ENCODE assay signal across 40 cellular contexts in the genomic region with DNA sequence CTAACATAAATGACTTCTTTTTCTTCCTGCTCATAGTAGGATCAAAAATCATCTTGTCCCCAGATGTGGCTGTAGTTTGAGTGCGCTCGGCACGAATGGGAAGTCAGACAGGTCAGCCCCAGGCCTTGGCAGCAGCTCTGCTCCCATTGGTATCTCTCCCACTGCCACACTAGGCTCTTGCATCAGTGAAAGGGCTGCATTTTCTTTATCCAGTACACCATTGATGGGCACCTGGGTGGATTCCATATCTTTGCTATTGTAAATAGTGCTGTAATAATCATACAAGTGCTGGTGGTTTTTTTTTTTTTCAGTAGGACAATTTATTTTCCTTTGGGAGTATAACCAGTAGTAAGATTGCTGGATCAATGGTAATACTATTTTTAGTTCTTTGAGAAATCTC.
"Had no signal": no experiment of that assay in that cellular context is flagged by ENCODE, and none has a peak within 500 bp of the region (broad histone marks: within the 10 kb centered on the region; RNA-seq: fewer than 3 reads in every experiment).

No MANE protein-coding gene starts in this region.

- ATAC-seq: activated naive CD4-positive, alpha-beta T cell treated with anti-CD3 and anti-CD28 coated beads, Interleukin-2, amount 50 U/mL, for 72 hours; activated naive CD8-positive, alpha-beta T cell treated with anti-CD3 and anti-CD28 coated beads, Interleukin-2, amount 50 U/mL, for 24 hours; activated T-cell treated with anti-CD3 and anti-CD28 coated beads, Interleukin-2, amount 50 U/mL, for 4 hours; activated T-cell treated with anti-CD3 and anti-CD28 coated beads, Interleukin-2, amount 50 U/mL, for 72 hours; activated T-helper 17 cell treated with anti-CD3 and anti-CD28 coated beads, Interleukin-2, amount 50 U/mL, for 72 hours had no signal

- FAIRE-seq: astrocyte, bronchial epithelial cell had no signal

- H3K4me3 ChIP-seq: adrenal gland, ascending aorta, breast epithelium, cardiac muscle cell had no signal

- H3K4me1 Mint-ChIP-seq: activated naive CD4-positive, alpha-beta T cell treated with anti-CD3 and anti-CD28 coated beads, Interleukin-2, amount 10 ng/mL, durations not matched to agents 7 days and 5 days; activated naive CD4-positive, alpha-beta T cell treated with anti-CD3 and anti-CD28 coated beads, Interleukin-2, amount 50 U/mL, for 24 hours; activated naive CD8-positive, alpha-beta T cell treated with anti-CD3 and anti-CD28 coated beads for 36 hours; activated naive CD8-positive, alpha-beta T cell treated with anti-CD3 and anti-CD28 coated beads, Interleukin-2, amount 10 ng/mL, durations not matched to agents 7 days and 5 days; activated naive CD8-positive, alpha-beta T cell treated with anti-CD3 and anti-CD28 coated beads, Interleukin-2, amount 50 U/mL, for 24 hours; activated T-helper 17 cell treated with anti-CD3 and anti-CD28 coated beads, Interleukin-2, amount 50 U/mL, for 72 hours; brain; central memory CD8-positive, alpha-beta T cell had no signal

- H3K9me3 Mint-ChIP-seq: activated T-cell treated with anti-CD3 and anti-CD28 coated beads, Interleukin-2, amount 50 U/mL, for 24 hours; activated T-cell treated with anti-CD3 and anti-CD28 coated beads, Interleukin-2, amount 50 U/mL, for 4 hours; activated T-helper 1 cell treated with anti-CD3 and anti-CD28 coated beads, Interleukin-12 subunit alpha, Interleukin-12 subunit beta, Interleukin-2, Interleukin-4 antibody, amounts not matched to agents 30 ng/mL and 10 ng/mL and 1 ng/mL, durations not matched to agents 14 hours and 24 hours and 36 hours; brain had no signal

- H3K36me3 Mint-ChIP-seq: activated naive CD4-positive, alpha-beta T cell treated with anti-CD3 and anti-CD28 coated beads, Interleukin-2, amount 10 ng/mL, durations not matched to agents 7 days and 5 days; activated naive CD4-positive, alpha-beta T cell treated with anti-CD3 and anti-CD28 coated beads, Interleukin-2, amount 50 U/mL, for 24 hours; activated naive CD4-positive, alpha-beta T cell treated with anti-CD3 and anti-CD28 coated beads, Interleukin-2, amount 50 U/mL, for 72 hours; activated naive CD8-positive, alpha-beta T cell; activated naive CD8-positive, alpha-beta T cell treated with anti-CD3 and anti-CD28 coated beads for 36 hours; activated naive CD8-positive, alpha-beta T cell treated with anti-CD3 and anti-CD28 coated beads, Interleukin-2, amount 10 ng/mL, durations not matched to agents 7 days and 5 days; brain had no signal

- H3K9me3 ChIP-seq: adrenal gland, ascending aorta, breast epithelium had no signal

- H3K27me3 Mint-ChIP-seq: activated naive CD4-positive, alpha-beta T cell treated with anti-CD3 and anti-CD28 coated beads, Interleukin-2, amount 10 ng/mL, durations not matched to agents 7 days and 5 days; activated naive CD4-positive, alpha-beta T cell treated with anti-CD3 and anti-CD28 coated beads, Interleukin-2, amount 50 U/mL, for 24 hours; activated naive CD8-positive, alpha-beta T cell; activated naive CD8-positive, alpha-beta T cell treated with anti-CD3 and anti-CD28 coated beads for 36 hours; activated naive CD8-positive, alpha-beta T cell treated with anti-CD3 and anti-CD28 coated beads, Interleukin-2, amount 10 ng/mL, durations not matched to agents 7 days and 5 days; activated naive CD8-positive, alpha-beta T cell treated with anti-CD3 and anti-CD28 coated beads, Interleukin-2, amount 50 U/mL, for 24 hours; activated T-cell treated with anti-CD3 and anti-CD28 coated beads, Interleukin-2, amount 50 U/mL, for 24 hours; activated T-helper 17 cell treated with anti-CD3 and anti-CD28 coated beads, Interleukin-2, amount 50 U/mL, for 72 hours; brain; central memory CD8-positive, alpha-beta T cell had no signal

- H3K27ac ChIP-seq: adrenal gland, ascending aorta, brain microvascular endothelial cell, breast epithelium, cardiac muscle cell had no signal

- DNase-seq: activated CD8-positive, alpha-beta memory T cell treated with anti-CD3 and anti-CD28 coated beads, Interleukin-2, amount 50 U/mL, for 48 hours; activated effector memory CD4-positive, alpha-beta T cell treated with anti-CD3 and anti-CD28 coated beads, Interleukin-2, amount 50 U/mL, for 16 hours; activated effector memory CD4-positive, alpha-beta T cell treated with Interleukin-2 at 50 U/mL for 16 hours; activated gamma-delta T cell; activated gamma-delta T cell treated with Interleukin-2 at 50 U/mL for 16 hours; activated naive CD4-positive, alpha-beta T cell; activated naive CD4-positive, alpha-beta T cell treated with anti-CD3 and anti-CD28 coated beads for 36 hours; activated naive CD4-positive, alpha-beta T cell treated with anti-CD3 and anti-CD28 coated beads, Interleukin-2, amount 10 ng/mL, durations not matched to agents 7 days and 5 days; activated naive CD4-positive, alpha-beta T cell treated with anti-CD3 and anti-CD28 coated beads, Interleukin-2, amount 50 U/mL, for 16 hours; activated naive CD4-positive, alpha-beta T cell treated with Interleukin-2 at 50 U/mL for 16 hours; activated naive CD8-positive, alpha-beta T cell treated with anti-CD3 and anti-CD28 coated beads for 36 hours; activated naive CD8-positive, alpha-beta T cell treated with anti-CD3 and anti-CD28 coated beads, Interleukin-2, amount 10 ng/mL, durations not matched to agents 7 days and 5 days; activated naive CD8-positive, alpha-beta T cell treated with anti-CD3 and anti-CD28 coated beads, Interleukin-2, amount 50 U/mL, for 24 hours; activated T-cell treated with anti-CD3 and anti-CD28 coated beads for 4 hours; activated T-cell treated with anti-CD3 and anti-CD28 coated beads, Interleukin-2, amount 50 U/mL, for 1 hour; activated T-cell treated with anti-CD3 and anti-CD28 coated beads, Interleukin-2, amount 50 U/mL, for 24 hours; activated T-cell treated with anti-CD3 and anti-CD28 coated beads, Interleukin-2, amount 50 U/mL, for 4 hours; activated T-cell treated with anti-CD3 and anti-CD28 coated beads, Interleukin-2, amount 50 U/mL, for 48 hours; activated T-cell treated with anti-CD3 and anti-CD28 coated beads, Interleukin-2, amount 50 U/mL, for 72 hours; adrenal gland; amniotic stem cell; amygdala; anterior cingulate cortex; brain microvascular endothelial cell; caudate nucleus; central memory CD4-positive, alpha-beta T cell; cerebellar nuclear complex had no signal

- H3K4me3 Mint-ChIP-seq: activated naive CD4-positive, alpha-beta T cell treated with anti-CD3 and anti-CD28 coated beads for 36 hours; activated naive CD4-positive, alpha-beta T cell treated with anti-CD3 and anti-CD28 coated beads, Interleukin-2, amount 10 ng/mL, durations not matched to agents 7 days and 5 days; activated naive CD4-positive, alpha-beta T cell treated with anti-CD3 and anti-CD28 coated beads, Interleukin-2, amount 50 U/mL, for 24 hours; activated naive CD8-positive, alpha-beta T cell; activated naive CD8-positive, alpha-beta T cell treated with anti-CD3 and anti-CD28 coated beads for 36 hours; activated naive CD8-positive, alpha-beta T cell treated with anti-CD3 and anti-CD28 coated beads, Interleukin-2, amount 10 ng/mL, durations not matched to agents 7 days and 5 days; activated naive CD8-positive, alpha-beta T cell treated with anti-CD3 and anti-CD28 coated beads, Interleukin-2, amount 50 U/mL, for 24 hours; activated T-cell treated with anti-CD3 and anti-CD28 coated beads, Interleukin-2, amount 50 U/mL, for 24 hours; activated T-cell treated with anti-CD3 and anti-CD28 coated beads, Interleukin-2, amount 50 U/mL, for 4 hours; activated T-cell treated with anti-CD3 and anti-CD28 coated beads, Interleukin-2, amount 50 U/mL, for 72 hours; activated T-helper 1 cell treated with anti-CD3 and anti-CD28 coated beads, Interleukin-12 subunit alpha, Interleukin-12 subunit beta, Interleukin-2, Interleukin-4 antibody, amounts not matched to agents 30 ng/mL and 10 ng/mL and 1 ng/mL, durations not matched to agents 14 hours and 24 hours and 36 hours; activated T-helper 17 cell treated with anti-CD3 and anti-CD28 coated beads, Interleukin-2, amount 50 U/mL, for 72 hours; brain; central memory CD8-positive, alpha-beta T cell had no signal

- H3K27ac Mint-ChIP-seq: activated naive CD4-positive, alpha-beta T cell treated with anti-CD3 and anti-CD28 coated beads for 36 hours; activated naive CD4-positive, alpha-beta T cell treated with anti-CD3 and anti-CD28 coated beads, Interleukin-2, amount 10 ng/mL, durations not matched to agents 7 days and 5 days; activated naive CD4-positive, alpha-beta T cell treated with anti-CD3 and anti-CD28 coated beads, Interleukin-2, amount 50 U/mL, for 24 hours; activated naive CD4-positive, alpha-beta T cell treated with anti-CD3 and anti-CD28 coated beads, Interleukin-2, amount 50 U/mL, for 72 hours; activated naive CD8-positive, alpha-beta T cell; activated naive CD8-positive, alpha-beta T cell treated with anti-CD3 and anti-CD28 coated beads for 36 hours; activated naive CD8-positive, alpha-beta T cell treated with anti-CD3 and anti-CD28 coated beads, Interleukin-2, amount 10 ng/mL, durations not matched to agents 7 days and 5 days; activated naive CD8-positive, alpha-beta T cell treated with anti-CD3 and anti-CD28 coated beads, Interleukin-2, amount 50 U/mL, for 24 hours; activated T-cell treated with anti-CD3 and anti-CD28 coated beads, Interleukin-2, amount 50 U/mL, for 24 hours; activated T-cell treated with anti-CD3 and anti-CD28 coated beads, Interleukin-2, amount 50 U/mL, for 72 hours; activated T-helper 1 cell treated with anti-CD3 and anti-CD28 coated beads, Interleukin-12 subunit alpha, Interleukin-12 subunit beta, Interleukin-2, Interleukin-4 antibody, amounts not matched to agents 30 ng/mL and 10 ng/mL and 1 ng/mL, durations not matched to agents 14 hours and 24 hours and 36 hours; activated T-helper 17 cell treated with anti-CD3 and anti-CD28 coated beads, Interleukin-2, amount 50 U/mL, for 72 hours; activated T-helper 2 cell treated with anti-CD3 and anti-CD28 coated beads, Interferon-gamma antibody, Interleukin-2, Interleukin-4, amounts not matched to agents 10 μg/mL and 5 μg/mL and 100 μg/mL, durations not matched to agents 14 hours and 24 hours and 36 hours; brain had no signal

- H3K4me1 ChIP-seq: ascending aorta, breast epithelium had no signal

- H3K36me3 ChIP-seq: adrenal gland, ascending aorta, brain microvascular endothelial cell, breast epithelium, cardiac muscle cell had no signal

- H3K27me3 ChIP-seq: adrenal gland, ascending aorta, brain microvascular endothelial cell, breast epithelium, cardiac muscle cell had no signal
